ENCODE assay signal across 8 cellular contexts in the genomic region with DNA sequence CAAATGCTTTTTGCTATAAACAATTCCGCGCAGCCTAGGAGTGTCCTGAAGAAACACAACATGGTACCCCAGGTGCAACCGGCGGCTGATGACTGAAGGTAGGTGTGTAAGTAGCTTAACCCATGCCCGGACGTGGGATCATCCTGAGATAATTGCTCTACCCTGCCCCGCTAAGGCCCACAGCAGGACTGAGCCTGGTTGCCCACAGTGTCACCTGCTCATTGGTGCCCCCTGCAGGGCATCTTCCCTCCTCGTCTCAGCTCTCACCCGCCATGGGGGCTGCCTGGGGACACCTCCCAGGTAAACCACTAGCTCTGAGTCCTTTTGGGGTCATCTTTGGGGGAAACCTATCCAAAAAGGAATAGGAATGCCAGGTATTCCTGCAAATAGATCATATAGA. TPM values are rescaled to one million over a fixed set of nuclear protein-coding genes. Genes with fewer than 3 reads are reported as not detected.
DNase-seq lines count a peak whose midpoint lies in the region; ATAC-seq and TF ChIP-seq lines count a peak whose summit lies in the region.

No MANE protein-coding gene starts in this region.

- no peak overlapping the region for H2AK5ac ChIP-seq in mesendoderm (ENCODE audit: low read length)

- TF ChIP-seq CTCF in adrenal gland (IDR thresholded peaks at IDR 0.05) = peak; percentile 17 to 59 (median 55)

- no peak overlapping the region for H3K4me2 ChIP-seq in mesendoderm (ENCODE audit: low read length)

- no peak for TF ChIP-seq POLR2A in adrenal gland (IDR thresholded peaks at IDR 0.05)

- no peak overlapping the region for H2BK120ac ChIP-seq in mesendoderm (ENCODE audit: low read depth, low read length)

- H3K56ac ChIP-seq in mesendoderm (ENCODE audit: low read length) = no peak overlapping the region

- H3K79me1 ChIP-seq in mesendoderm (ENCODE audit: low read length) = no peaks in the 10 kb centered on the region

- no peaks in the 10 kb centered on the region for H3K79me2 ChIP-seq in mesendoderm (ENCODE audit: control insufficient read depth, insufficient read depth, low read length)

- H3K4me3 ChIP-seq in adrenal gland (no peak overlapping the region), mesendoderm (ENCODE audit: low read length) (no peak overlapping the region)

- no peak overlapping the region for H2BK15ac ChIP-seq in mesendoderm (replicated peaks; ENCODE audit: low read depth)

- no peak overlapping the region for H4K5ac ChIP-seq in mesendoderm (ENCODE audit: low read length)

- H3K27me3 ChIP-seq in adrenal gland = no peaks in the 10 kb centered on the region
- H3K27me3 ChIP-seq in mesendoderm (ENCODE audit: insufficient read depth, low read length, poor library complexity) = no peaks in the 10 kb centered on the region

- no peak for ATAC-seq in GM19324 (IDR thresholded peaks at IDR 0.05; ENCODE audit: low FRiP score, unreplicated experiment)

- H3K9ac ChIP-seq in mesendoderm (ENCODE audit: low read length) = no peak overlapping the region

- no peaks in the 10 kb centered on the region for H3K4me1 ChIP-seq in adrenal gland (replicated peaks in 1 of 2)
- H3K4me1 ChIP-seq in mesendoderm (ENCODE audit: control insufficient read depth, low read depth, low read length) = peaks cover 2% of the 10 kb centered on the region

- H2BK5ac ChIP-seq in mesendoderm (ENCODE audit: low read length) = no peak overlapping the region

- no peaks in the 10 kb centered on the region for H3K36me3 ChIP-seq in adrenal gland (replicated peaks in 1 of 2)
- no peaks in the 10 kb centered on the region for H3K36me3 ChIP-seq in mesendoderm (ENCODE audit: control insufficient read depth, insufficient read depth, low read length)

- DNase-seq in activated CD4-positive, alpha-beta T cell treated with anti-CD3 and anti-CD28 coated beads for 24 hours (ENCODE audit: low read depth in 2 of 2) = peak; percentile 16 to 36
- DNase-seq in activated CD4-positive, alpha-beta T cell treated with anti-CD3 and anti-CD28 coated beads for 1 hour = no peak
- DNase-seq in RPMI7951 (ENCODE audit: low read depth) (peak; percentile 20), adrenal gland (peak in 5 of 7 donors; percentile 46 to 73 (median 71)), mesendoderm (peak; percentile 75), globus pallidus (ENCODE audit: low spot score) (no peak), HK-2 (ENCODE audit: unreplicated experiment) (no peak)

- H3K18ac ChIP-seq in mesendoderm (ENCODE audit: low read length) = no peak overlapping the region

- intact Hi-C loops in adrenal gland (cut with DNase I) = loop anchor here in 1 of 2 donors (10.0 kb wide), 1 partner anchor 61 kb away; no protein-coding TSS in a partner anchor

- no peak overlapping the region for H3K23ac ChIP-seq in mesendoderm (ENCODE audit: low read length)

- no peak overlapping the region for H4K8ac ChIP-seq in mesendoderm (ENCODE audit: low read depth, low read length)

- 66 to 100% (median 75%) methylated on average over 3 to 9 of the region's 9 CpGs for WGBS in adrenal gland, 4 donors
- WGBS in mesendoderm (ENCODE audit: extremely low coverage, insufficient coverage, low lambda C conversion rate) = no CpG with 5 or more reads among the region's 9 CpGs

- H3K9me3 ChIP-seq in adrenal gland (replicated peaks in 1 of 3) = no peaks in the 10 kb centered on the region

- H3K4ac ChIP-seq in mesendoderm (ENCODE audit: low read depth, low read length) = no peak overlapping the region

- H3K27ac ChIP-seq in adrenal gland (no peak overlapping the region), mesendoderm (ENCODE audit: low read depth, low read length) (no peak overlapping the region)

RNA-seq across cellular contexts. Expression of a gene that starts 22.3 kb away (rescaled TPM):
- 17.0 and 18.5 TPM in 2 replicates for total RNA-seq in RPMI7951 (2014; rRNA removed; shearing (Covaris generic))
- total RNA-seq in adrenal gland = 10 to 100 TPM; 27.0 to 83.8 (median 41.5) TPM
- 10 to 100 TPM in 2 of 3 donors, 1 to 10 TPM in 1; 5.5 to 52.8 (median 44.4) TPM for polyA plus RNA-seq in adrenal gland
- polyA plus RNA-seq in mesendoderm (2013, experiment 1 of 2) = 16.8 TPM
- polyA plus RNA-seq in mesendoderm (2013, experiment 2 of 2) = 16.4 TPM

RNA-seq across cellular contexts. Expression of a gene that starts 52.2 kb away (rescaled TPM):
- total RNA-seq in RPMI7951 (2014; rRNA removed; shearing (Covaris generic)) = 5.9 and 6.2 TPM in 2 replicates
- total RNA-seq in adrenal gland = 10 to 100 TPM in 7 of 8 donors, 1 to 10 TPM in 1; 9.7 to 14.3 (median 13.3) TPM
- polyA plus RNA-seq in adrenal gland = 10 to 100 TPM in 1 of 3 donors, 1 to 10 TPM in 2; 6.2 to 11.9 (median 10.0) TPM
- polyA plus RNA-seq in mesendoderm (2013, experiment 1 of 2) = 1.7 TPM
- polyA plus RNA-seq in mesendoderm (2013, experiment 2 of 2) = 1.4 TPM

RNA-seq across cellular contexts. Expression of a gene that starts 54.1 kb away (rescaled TPM):
- not detected in 2 replicates for total RNA-seq in RPMI7951 (2014; rRNA removed; shearing (Covaris generic))
- total RNA-seq in adrenal gland = 1 to 10 TPM in 2 of 8 donors, under 1 TPM in 3, not detected in 3; 0.42 to 3.7 (median 0.57) TPM
- 1 to 10 TPM in 2 of 3 donors, not detected in 1; 3.3 to 6.0 TPM for polyA plus RNA-seq in adrenal gland
- 0.28 TPM for polyA plus RNA-seq in mesendoderm (2013, experiment 1 of 2)
- polyA plus RNA-seq in mesendoderm (2013, experiment 2 of 2) = 0.57 TPM

Comparison
In these comparisons a context has a peak if more than half of its experiments do, and no peak if none do; other contexts are left out.
1. DNase-seq: peak in activated CD4-positive, alpha-beta T cell treated with anti-CD3 and anti-CD28 coated beads for 24 hours (2 of 2), RPMI7951 (single experiment), adrenal gland (5 of 7) and mesendoderm (single experiment); none in activated CD4-positive, alpha-beta T cell treated with anti-CD3 and anti-CD28 coated beads for 1 hour (single experiment), globus pallidus (single experiment) and HK-2 (single experiment).